ENCODE assay signal across 1 cellular context in the genomic region with DNA sequence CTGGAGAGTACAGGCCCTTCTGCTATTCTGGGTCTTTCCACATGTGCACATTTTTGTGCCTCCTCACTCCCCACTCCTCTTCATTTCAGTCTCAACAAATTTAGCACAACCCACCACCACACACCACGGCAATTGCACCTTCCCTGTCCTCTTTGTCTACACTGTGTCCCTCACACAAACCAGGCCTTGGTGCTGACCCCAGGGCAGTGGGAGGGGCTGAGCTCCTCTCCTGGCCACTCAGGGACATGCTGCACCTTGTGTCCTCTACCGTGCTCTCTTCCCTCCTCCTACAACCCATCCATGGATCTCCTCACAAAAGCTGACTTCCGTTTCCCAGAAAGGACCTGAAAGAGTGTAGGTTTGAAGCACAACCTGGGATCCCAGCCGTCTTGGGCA.
TF ChIP-seq lines count a peak whose summit lies in the region.

No MANE protein-coding gene starts in this region.

TF ChIP-seq in K562, 482 proteins besides CTCF, POLR2A, EP300 and RAD21 (continued from another document):
- no peak for TF ChIP-seq LEF1 (IDR thresholded peaks at IDR 0.05)
- TF ChIP-seq GTF3C2 (IDR thresholded peaks at IDR 0.05; ENCODE audit: borderline replicate concordance, extremely low read depth, insufficient read length) = no peak
- TF ChIP-seq HDAC1 (IDR thresholded peaks at IDR 0.05) = no peak
- TF ChIP-seq CBX1 (IDR thresholded peaks at IDR 0.05; ENCODE audit: low read depth) = no peak
- TF ChIP-seq BDP1 (IDR thresholded peaks at IDR 0.05; ENCODE audit: insufficient read depth, insufficient read length) = no peak
- no peak for TF ChIP-seq KAT7 (CRISPR knock-in tag; IDR thresholded peaks at IDR 0.05; ENCODE audit: borderline replicate concordance)
TF ChIP-seq in K562: peak in this region for 0.
